1 cellular context compared by ENCODE assay signal in the genomic region with DNA sequence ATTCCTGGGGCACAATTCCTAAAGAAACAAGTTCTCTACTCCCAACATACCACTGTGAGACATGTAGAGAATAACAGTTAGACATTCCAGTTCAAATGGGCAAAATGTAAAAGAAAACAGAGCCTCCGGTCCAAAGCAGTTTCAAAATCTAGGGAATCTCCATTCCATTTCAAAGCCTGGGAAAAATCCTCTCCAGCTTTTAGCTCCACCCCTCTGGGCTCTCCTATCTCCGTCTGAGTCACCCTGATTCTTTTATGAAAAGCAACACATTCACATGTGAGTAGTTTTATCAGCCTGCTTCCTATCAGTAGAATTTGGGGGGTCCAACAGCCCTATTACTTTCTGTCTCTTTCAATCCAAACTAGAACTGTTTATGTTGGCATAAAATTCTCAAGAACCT.
TF ChIP-seq lines count a peak whose summit lies in the region.

No MANE protein-coding gene starts in this region.

TF ChIP-seq in GM12878, 131 proteins besides CTCF, POLR2A, EP300 and RAD21:
- TF ChIP-seq, protein P1, sequence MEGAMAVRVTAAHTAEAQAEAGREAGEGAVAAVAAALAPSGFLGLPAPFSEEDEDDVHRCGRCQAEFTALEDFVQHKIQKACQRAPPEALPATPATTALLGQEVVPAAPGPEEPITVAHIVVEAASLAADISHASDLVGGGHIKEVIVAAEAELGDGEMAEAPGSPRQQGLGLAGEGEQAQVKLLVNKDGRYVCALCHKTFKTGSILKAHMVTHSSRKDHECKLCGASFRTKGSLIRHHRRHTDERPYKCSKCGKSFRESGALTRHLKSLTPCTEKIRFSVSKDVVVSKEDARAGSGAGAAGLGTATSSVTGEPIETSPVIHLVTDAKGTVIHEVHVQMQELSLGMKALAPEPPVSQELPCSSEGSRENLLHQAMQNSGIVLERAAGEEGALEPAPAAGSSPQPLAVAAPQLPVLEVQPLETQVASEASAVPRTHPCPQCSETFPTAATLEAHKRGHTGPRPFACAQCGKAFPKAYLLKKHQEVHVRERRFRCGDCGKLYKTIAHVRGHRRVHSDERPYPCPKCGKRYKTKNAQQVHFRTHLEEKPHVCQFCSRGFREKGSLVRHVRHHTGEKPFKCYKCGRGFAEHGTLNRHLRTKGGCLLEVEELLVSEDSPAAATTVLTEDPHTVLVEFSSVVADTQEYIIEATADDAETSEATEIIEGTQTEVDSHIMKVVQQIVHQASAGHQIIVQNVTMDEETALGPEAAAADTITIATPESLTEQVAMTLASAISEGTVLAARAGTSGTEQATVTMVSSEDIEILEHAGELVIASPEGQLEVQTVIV (IDR thresholded peaks at IDR 0.05; ENCODE audit: borderline replicate concordance, partially characterized antibody) = no peak
- TF ChIP-seq, protein P2, sequence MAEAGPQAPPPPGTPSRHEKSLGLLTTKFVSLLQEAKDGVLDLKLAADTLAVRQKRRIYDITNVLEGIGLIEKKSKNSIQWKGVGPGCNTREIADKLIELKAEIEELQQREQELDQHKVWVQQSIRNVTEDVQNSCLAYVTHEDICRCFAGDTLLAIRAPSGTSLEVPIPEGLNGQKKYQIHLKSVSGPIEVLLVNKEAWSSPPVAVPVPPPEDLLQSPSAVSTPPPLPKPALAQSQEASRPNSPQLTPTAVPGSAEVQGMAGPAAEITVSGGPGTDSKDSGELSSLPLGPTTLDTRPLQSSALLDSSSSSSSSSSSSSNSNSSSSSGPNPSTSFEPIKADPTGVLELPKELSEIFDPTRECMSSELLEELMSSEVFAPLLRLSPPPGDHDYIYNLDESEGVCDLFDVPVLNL (IDR thresholded peaks at IDR 0.05; ENCODE audit: low read depth, low read length) = no peak
- no peak for TF ChIP-seq TCF12 (IDR thresholded peaks at IDR 0.05; ENCODE audit: low read depth, low read length)
- no peak for TF ChIP-seq CHD2 (IDR thresholded peaks at IDR 0.05; ENCODE audit: borderline replicate concordance, low read depth, low read length)
- TF ChIP-seq, protein P3, sequence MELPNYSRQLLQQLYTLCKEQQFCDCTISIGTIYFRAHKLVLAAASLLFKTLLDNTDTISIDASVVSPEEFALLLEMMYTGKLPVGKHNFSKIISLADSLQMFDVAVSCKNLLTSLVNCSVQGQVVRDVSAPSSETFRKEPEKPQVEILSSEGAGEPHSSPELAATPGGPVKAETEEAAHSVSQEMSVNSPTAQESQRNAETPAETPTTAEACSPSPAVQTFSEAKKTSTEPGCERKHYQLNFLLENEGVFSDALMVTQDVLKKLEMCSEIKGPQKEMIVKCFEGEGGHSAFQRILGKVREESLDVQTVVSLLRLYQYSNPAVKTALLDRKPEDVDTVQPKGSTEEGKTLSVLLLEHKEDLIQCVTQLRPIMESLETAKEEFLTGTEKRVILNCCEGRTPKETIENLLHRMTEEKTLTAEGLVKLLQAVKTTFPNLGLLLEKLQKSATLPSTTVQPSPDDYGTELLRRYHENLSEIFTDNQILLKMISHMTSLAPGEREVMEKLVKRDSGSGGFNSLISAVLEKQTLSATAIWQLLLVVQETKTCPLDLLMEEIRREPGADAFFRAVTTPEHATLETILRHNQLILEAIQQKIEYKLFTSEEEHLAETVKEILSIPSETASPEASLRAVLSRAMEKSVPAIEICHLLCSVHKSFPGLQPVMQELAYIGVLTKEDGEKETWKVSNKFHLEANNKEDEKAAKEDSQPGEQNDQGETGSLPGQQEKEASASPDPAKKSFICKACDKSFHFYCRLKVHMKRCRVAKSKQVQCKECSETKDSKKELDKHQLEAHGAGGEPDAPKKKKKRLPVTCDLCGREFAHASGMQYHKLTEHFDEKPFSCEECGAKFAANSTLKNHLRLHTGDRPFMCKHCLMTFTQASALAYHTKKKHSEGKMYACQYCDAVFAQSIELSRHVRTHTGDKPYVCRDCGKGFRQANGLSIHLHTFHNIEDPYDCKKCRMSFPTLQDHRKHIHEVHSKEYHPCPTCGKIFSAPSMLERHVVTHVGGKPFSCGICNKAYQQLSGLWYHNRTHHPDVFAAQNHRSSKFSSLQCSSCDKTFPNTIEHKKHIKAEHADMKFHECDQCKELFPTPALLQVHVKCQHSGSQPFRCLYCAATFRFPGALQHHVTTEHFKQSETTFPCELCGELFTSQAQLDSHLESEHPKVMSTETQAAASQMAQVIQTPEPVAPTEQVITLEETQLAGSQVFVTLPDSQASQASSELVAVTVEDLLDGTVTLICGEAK (IDR thresholded peaks at IDR 0.05; ENCODE audit: borderline replicate concordance) = no peak
- TF ChIP-seq RELA (IDR thresholded peaks at IDR 0.05; ENCODE audit: borderline replicate concordance, partially characterized antibody) = no peak
- TF ChIP-seq, protein P4, sequence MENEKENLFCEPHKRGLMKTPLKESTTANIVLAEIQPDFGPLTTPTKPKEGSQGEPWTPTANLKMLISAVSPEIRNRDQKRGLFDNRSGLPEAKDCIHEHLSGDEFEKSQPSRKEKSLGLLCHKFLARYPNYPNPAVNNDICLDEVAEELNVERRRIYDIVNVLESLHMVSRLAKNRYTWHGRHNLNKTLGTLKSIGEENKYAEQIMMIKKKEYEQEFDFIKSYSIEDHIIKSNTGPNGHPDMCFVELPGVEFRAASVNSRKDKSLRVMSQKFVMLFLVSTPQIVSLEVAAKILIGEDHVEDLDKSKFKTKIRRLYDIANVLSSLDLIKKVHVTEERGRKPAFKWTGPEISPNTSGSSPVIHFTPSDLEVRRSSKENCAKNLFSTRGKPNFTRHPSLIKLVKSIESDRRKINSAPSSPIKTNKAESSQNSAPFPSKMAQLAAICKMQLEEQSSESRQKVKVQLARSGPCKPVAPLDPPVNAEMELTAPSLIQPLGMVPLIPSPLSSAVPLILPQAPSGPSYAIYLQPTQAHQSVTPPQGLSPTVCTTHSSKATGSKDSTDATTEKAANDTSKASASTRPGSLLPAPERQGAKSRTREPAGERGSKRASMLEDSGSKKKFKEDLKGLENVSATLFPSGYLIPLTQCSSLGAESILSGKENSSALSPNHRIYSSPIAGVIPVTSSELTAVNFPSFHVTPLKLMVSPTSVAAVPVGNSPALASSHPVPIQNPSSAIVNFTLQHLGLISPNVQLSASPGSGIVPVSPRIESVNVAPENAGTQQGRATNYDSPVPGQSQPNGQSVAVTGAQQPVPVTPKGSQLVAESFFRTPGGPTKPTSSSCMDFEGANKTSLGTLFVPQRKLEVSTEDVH (IDR thresholded peaks at IDR 0.05; ENCODE audit: low read depth, partially characterized antibody) = no peak
- no peak for TF ChIP-seq GATAD2B (conservative IDR thresholded peaks at IDR 0.05; ENCODE audit: low read depth)
- TF ChIP-seq CBX5 (IDR thresholded peaks at IDR 0.05; ENCODE audit: low read depth) = no peak
- TF ChIP-seq SUPT20H (IDR thresholded peaks at IDR 0.05; ENCODE audit: borderline replicate concordance, control insufficient read depth, low read depth, low read length) = no peak
- TF ChIP-seq, protein P5, sequence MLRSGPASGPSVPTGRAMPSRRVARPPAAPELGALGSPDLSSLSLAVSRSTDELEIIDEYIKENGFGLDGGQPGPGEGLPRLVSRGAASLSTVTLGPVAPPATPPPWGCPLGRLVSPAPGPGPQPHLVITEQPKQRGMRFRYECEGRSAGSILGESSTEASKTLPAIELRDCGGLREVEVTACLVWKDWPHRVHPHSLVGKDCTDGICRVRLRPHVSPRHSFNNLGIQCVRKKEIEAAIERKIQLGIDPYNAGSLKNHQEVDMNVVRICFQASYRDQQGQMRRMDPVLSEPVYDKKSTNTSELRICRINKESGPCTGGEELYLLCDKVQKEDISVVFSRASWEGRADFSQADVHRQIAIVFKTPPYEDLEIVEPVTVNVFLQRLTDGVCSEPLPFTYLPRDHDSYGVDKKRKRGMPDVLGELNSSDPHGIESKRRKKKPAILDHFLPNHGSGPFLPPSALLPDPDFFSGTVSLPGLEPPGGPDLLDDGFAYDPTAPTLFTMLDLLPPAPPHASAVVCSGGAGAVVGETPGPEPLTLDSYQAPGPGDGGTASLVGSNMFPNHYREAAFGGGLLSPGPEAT (IDR thresholded peaks at IDR 0.05; ENCODE audit: low read depth) = no peak
- no peak for TF ChIP-seq MEF2B (IDR thresholded peaks at IDR 0.05; ENCODE audit: partially characterized antibody, poor library complexity, severe bottlenecking)
- TF ChIP-seq NFXL1 (IDR thresholded peaks at IDR 0.05; ENCODE audit: borderline replicate concordance) = no peak
- TF ChIP-seq, protein P6, sequence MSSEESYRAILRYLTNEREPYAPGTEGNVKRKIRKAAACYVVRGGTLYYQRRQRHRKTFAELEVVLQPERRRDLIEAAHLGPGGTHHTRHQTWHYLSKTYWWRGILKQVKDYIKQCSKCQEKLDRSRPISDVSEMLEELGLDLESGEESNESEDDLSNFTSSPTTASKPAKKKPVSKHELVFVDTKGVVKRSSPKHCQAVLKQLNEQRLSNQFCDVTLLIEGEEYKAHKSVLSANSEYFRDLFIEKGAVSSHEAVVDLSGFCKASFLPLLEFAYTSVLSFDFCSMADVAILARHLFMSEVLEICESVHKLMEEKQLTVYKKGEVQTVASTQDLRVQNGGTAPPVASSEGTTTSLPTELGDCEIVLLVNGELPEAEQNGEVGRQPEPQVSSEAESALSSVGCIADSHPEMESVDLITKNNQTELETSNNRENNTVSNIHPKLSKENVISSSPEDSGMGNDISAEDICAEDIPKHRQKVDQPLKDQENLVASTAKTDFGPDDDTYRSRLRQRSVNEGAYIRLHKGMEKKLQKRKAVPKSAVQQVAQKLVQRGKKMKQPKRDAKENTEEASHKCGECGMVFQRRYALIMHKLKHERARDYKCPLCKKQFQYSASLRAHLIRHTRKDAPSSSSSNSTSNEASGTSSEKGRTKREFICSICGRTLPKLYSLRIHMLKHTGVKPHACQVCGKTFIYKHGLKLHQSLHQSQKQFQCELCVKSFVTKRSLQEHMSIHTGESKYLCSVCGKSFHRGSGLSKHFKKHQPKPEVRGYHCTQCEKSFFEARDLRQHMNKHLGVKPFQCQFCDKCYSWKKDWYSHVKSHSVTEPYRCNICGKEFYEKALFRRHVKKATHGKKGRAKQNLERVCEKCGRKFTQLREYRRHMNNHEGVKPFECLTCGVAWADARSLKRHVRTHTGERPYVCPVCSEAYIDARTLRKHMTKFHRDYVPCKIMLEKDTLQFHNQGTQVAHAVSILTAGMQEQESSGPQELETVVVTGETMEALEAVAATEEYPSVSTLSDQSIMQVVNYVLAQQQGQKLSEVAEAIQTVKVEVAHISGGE (CRISPR knock-in tag; IDR thresholded peaks at IDR 0.05) = no peak
- no peak for TF ChIP-seq PML (IDR thresholded peaks at IDR 0.05; ENCODE audit: low read length)
- TF ChIP-seq ZZZ3 (IDR thresholded peaks at IDR 0.05; ENCODE audit: control insufficient read depth, insufficient read length, low read depth) = no peak
